ENCODE assay signal across 14 cellular contexts in the genomic region with DNA sequence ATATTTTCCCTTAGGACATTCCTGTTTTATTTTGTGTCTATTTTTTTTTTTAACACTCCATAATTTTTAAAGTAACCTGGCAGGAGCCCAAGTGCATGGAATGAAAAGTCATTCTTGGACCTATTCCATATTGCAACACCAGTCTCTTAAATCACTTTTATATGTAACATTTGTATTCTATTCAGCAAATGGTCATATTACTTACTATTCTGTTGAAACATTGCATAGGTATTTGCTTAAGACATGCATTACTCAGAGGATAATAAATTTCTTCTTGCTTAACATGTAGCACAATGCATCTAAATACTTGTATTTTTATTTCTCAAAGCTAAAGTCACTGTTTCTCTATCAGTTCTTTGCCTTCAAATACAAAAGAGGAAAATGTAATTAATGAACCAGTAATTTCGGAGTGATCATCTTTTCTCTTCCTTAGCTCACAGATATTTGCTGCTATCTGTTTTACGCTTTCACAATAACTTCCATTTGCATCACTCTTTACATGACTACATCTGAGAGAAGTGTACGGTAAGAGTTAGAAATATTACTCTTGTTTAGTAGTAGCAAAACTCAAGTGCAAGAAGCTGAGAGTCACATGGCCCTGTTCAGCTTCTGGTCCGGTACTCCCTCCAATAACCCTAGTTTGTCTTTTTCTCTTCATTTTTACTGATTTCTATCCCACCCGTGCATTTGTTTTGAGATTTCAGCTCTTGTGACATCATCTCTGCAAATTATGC.
DNase-seq lines count a peak whose midpoint lies in the region; ATAC-seq and TF ChIP-seq lines count a peak whose summit lies in the region.
"Had no signal": no experiment of that assay in that cellular context is flagged by ENCODE, and none has a peak within 500 bp of the region (broad histone marks: within the 10 kb centered on the region; RNA-seq: fewer than 3 reads in every experiment).

No MANE protein-coding gene starts in this region.

- intact Hi-C loops in CD4-positive, alpha-beta memory T cell (cut with micrococcal nuclease), result no loop called here

- no peak for ATAC-seq in GM21528 (IDR thresholded peaks at IDR 0.05; ENCODE audit: low FRiP score, unreplicated experiment)
- ATAC-seq: stimulated activated effector memory CD8-positive, alpha-beta T cell treated with anti-CD3 and anti-CD28 coated beads, Interleukin-12 subunit alpha, Interleukin-12 subunit beta, amount 100 ng/mL, for 72 hours had no signal

- H3K36me3 ChIP-seq in CD4-positive, alpha-beta memory T cell (ENCODE audit: insufficient read depth, low read length), result no peaks in the 10 kb centered on the region
- H3K36me3 ChIP-seq in BE2C, result no peaks in the 10 kb centered on the region

- no peaks in the 10 kb centered on the region for H3K9me3 ChIP-seq in CD4-positive, alpha-beta memory T cell (ENCODE audit: control insufficient read depth in 1 of 2, low read length in 2 of 2)
- H3K9me3 ChIP-seq in BE2C, result no peaks in the 10 kb centered on the region

- H3K4me3 Mint-ChIP-seq in mesothelial cell of epicardium, result peak overlapping the region; percentile 2
- H3K4me3 Mint-ChIP-seq in CD4-positive, alpha-beta memory T cell, result no peak overlapping the region
- H3K4me3 Mint-ChIP-seq: CD14-positive monocyte; stimulated activated effector memory CD8-positive, alpha-beta T cell treated with anti-CD3 and anti-CD28 coated beads, Interleukin-12 subunit alpha, Interleukin-12 subunit beta, amount 100 ng/mL, for 72 hours had no signal

- DNase-seq in AG08396 (ENCODE audit: low spot score) (peak; percentile 22), NCI-H226 (peak; percentile 76), dermis blood vessel endothelial cell (peak; percentile 63), mesothelial cell of epicardium (ENCODE audit: low spot score in 2 of 2, unreplicated experiment in 2 of 2) (no peak), BE2C (no peak), NCI-H1092 treated with DMSO at 0.1 percent for 48 hours (lab: John Stamatoyannopoulos, UW) (no peak)
- no peak for DNase-seq in CD4-positive, alpha-beta memory T cell
- DNase-seq: activated CD4-positive, alpha-beta T cell treated with anti-CD3 and anti-CD28 coated beads for 4 hours; foreskin melanocyte; mesendoderm; NCI-H2081 treated with DMSO at 0.1 percent for 48 hours had no signal

- no peaks in the 10 kb centered on the region for H3K4me1 ChIP-seq in CD4-positive, alpha-beta memory T cell (ENCODE audit: insufficient read depth, low read length)
- peaks cover 6% of the 10 kb centered on the region; the same call in 1 of the 2 replicates for H3K4me1 ChIP-seq in BE2C

- peaks cover 16% of the 10 kb centered on the region for H3K9me3 Mint-ChIP-seq in mesothelial cell of epicardium
- peaks cover 0 to 7% (median 0%) of the 10 kb centered on the region in 8 donors for H3K9me3 Mint-ChIP-seq in CD4-positive, alpha-beta memory T cell

- TF ChIP-seq CTCF in mesothelial cell of epicardium (IDR thresholded peaks at IDR 0.05; ENCODE audit: unreplicated experiment) (no peak), BE2C (IDR thresholded peaks at IDR 0.05; ENCODE audit: low read depth, low read length) (no peak)

- H3K27me3 Mint-ChIP-seq in mesothelial cell of epicardium (ENCODE audit: low read depth), result no peaks in the 10 kb centered on the region
- no peaks in the 10 kb centered on the region for H3K27me3 Mint-ChIP-seq in CD4-positive, alpha-beta memory T cell

- no peak overlapping the region for H3K4me3 ChIP-seq in CD4-positive, alpha-beta memory T cell (ENCODE audit: low read length in 2 of 2)
- no peak overlapping the region for H3K4me3 ChIP-seq in BE2C (ENCODE audit: low read depth, low read length)

- no peak overlapping the region for H3K27ac ChIP-seq in CD4-positive, alpha-beta memory T cell (ENCODE audit: low read depth, low read length)

- peak overlapping the region; percentile 78 for H3K27ac Mint-ChIP-seq in mesothelial cell of epicardium
- H3K27ac Mint-ChIP-seq in CD4-positive, alpha-beta memory T cell, result no peak overlapping the region
- H3K27ac Mint-ChIP-seq: CD14-positive monocyte; stimulated activated effector memory CD8-positive, alpha-beta T cell treated with anti-CD3 and anti-CD28 coated beads, Interleukin-12 subunit alpha, Interleukin-12 subunit beta, amount 100 ng/mL, for 72 hours had no signal

- H3K36me3 Mint-ChIP-seq in mesothelial cell of epicardium, result peaks cover 30% of the 10 kb centered on the region
- H3K36me3 Mint-ChIP-seq in CD4-positive, alpha-beta memory T cell, result no peaks in the 10 kb centered on the region
- H3K36me3 Mint-ChIP-seq: CD14-positive monocyte; stimulated activated effector memory CD8-positive, alpha-beta T cell treated with anti-CD3 and anti-CD28 coated beads, Interleukin-12 subunit alpha, Interleukin-12 subunit beta, amount 100 ng/mL, for 72 hours had no signal

- no peaks in the 10 kb centered on the region for H3K27me3 ChIP-seq in CD4-positive, alpha-beta memory T cell (ENCODE audit: insufficient read depth, low read length)
- no peaks in the 10 kb centered on the region for H3K27me3 ChIP-seq in BE2C

- POLR2A ChIA-PET in CD4-positive, alpha-beta memory T cell (lab: Charles Lee; ENCODE audit: partially characterized antibody), result no interaction called here

- CTCF ChIA-PET in CD4-positive, alpha-beta memory T cell (lab: Charles Lee; ENCODE audit: partially characterized antibody), result no interaction called here

- peaks cover 32% of the 10 kb centered on the region for H3K4me1 Mint-ChIP-seq in mesothelial cell of epicardium
- H3K4me1 Mint-ChIP-seq in CD4-positive, alpha-beta memory T cell, result no peaks in the 10 kb centered on the region
- H3K4me1 Mint-ChIP-seq: CD14-positive monocyte; stimulated activated effector memory CD8-positive, alpha-beta T cell treated with anti-CD3 and anti-CD28 coated beads, Interleukin-12 subunit alpha, Interleukin-12 subunit beta, amount 100 ng/mL, for 72 hours had no signal

Comparison
In these comparisons a context has a peak if more than half of its experiments do, and no peak if none do; other contexts are left out.
1. DNase-seq: peak in AG08396 (single experiment), NCI-H226 (single experiment) and dermis blood vessel endothelial cell (single experiment); none in mesothelial cell of epicardium (0 of 2), CD4-positive, alpha-beta memory T cell (0 of 5), BE2C (single experiment) and NCI-H1092 treated with DMSO at 0.1 percent for 48 hours (single experiment).